8 cellular contexts compared by ENCODE assay signal in the genomic region with DNA sequence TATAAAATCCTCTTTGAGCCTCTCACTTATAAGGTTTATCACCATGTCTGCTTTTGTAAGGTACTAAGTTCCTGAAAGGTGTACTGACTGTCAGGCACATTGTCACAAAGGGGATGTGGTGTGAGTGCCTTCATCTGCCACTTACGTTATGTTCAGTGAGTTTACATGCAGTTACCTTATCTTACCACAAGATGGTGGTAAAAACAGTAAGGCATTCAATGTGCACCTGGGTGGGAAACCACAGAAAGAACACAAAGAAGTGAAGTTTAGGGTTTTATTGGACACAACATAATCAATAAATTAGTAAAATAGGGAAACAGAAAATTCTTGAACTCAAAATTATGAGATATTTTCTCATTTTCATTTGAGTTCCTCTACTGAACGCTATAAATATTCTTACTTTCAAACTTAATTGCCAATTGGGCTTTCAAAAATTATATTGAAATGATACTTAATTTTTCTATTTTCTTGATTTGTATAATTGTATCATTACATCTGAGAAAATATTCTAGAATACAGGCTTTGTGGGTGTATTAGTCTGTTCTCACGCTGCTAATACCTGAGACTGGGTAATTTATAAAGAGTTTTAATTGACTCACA.
DNase-seq lines count a peak whose midpoint lies in the region; ATAC-seq and TF ChIP-seq lines count a peak whose summit lies in the region.

No MANE protein-coding gene starts in this region.

- H3F3A ChIP-seq in DOHH2 (ENCODE audit: control insufficient read depth, insufficient read depth), result no peaks in the 10 kb centered on the region

- ATAC-seq in GM19463 (IDR thresholded peaks at IDR 0.05; ENCODE audit: unreplicated experiment), result peak; percentile 90
- ATAC-seq in HG03442 (IDR thresholded peaks at IDR 0.05; ENCODE audit: unreplicated experiment), result peak; percentile 97
- ATAC-seq in HG02763 (IDR thresholded peaks at IDR 0.05; ENCODE audit: unreplicated experiment), result no peak

- H3K9me3 ChIP-seq in DOHH2 (ENCODE audit: control insufficient read depth, insufficient read depth, low read length), result no peaks in the 10 kb centered on the region

- H3K4me2 ChIP-seq in DOHH2 (ENCODE audit: low read length), result no peak overlapping the region

- no peaks in the 10 kb centered on the region for H3K36me3 ChIP-seq in DOHH2 (ENCODE audit: control insufficient read depth, low read length)

- TF ChIP-seq CTCF in DOHH2 (IDR thresholded peaks at IDR 0.05; ENCODE audit: low read depth, low read length, poor library complexity, severe bottlenecking) (peak; percentile 71), choroid plexus epithelial cell (conservative IDR thresholded peaks at IDR 0.05; ENCODE audit: low read depth, low read length) (peak; percentile 80)

- no peaks in the 10 kb centered on the region for H3K27me3 ChIP-seq in DOHH2 (ENCODE audit: control insufficient read depth, low read length)

- peak; percentile 74 for DNase-seq in NCI-H82 (lab: John Stamatoyannopoulos, UW)
- DNase-seq in choroid plexus epithelial cell (ENCODE audit: low read depth), result peak; percentile 64
- DNase-seq in lung microvascular endothelial cell (ENCODE audit: low read depth in 2 of 2), result peak; percentile 28 to 56
- DNase-seq in stimulated activated CD4-positive, alpha-beta T cell treated with anti-CD3 and anti-CD28 coated beads, Interleukin-4, amount 100 ng/mL, for 24 hours, result no peak

- no peaks in the 10 kb centered on the region for H3K9me2 ChIP-seq in DOHH2 (replicated peaks; ENCODE audit: control insufficient read depth, low read length)

- H3K4me1 ChIP-seq in DOHH2 (ENCODE audit: control insufficient read depth, low read length), result no peaks in the 10 kb centered on the region

- no peaks in the 10 kb centered on the region for H3K79me2 ChIP-seq in DOHH2 (ENCODE audit: control insufficient read depth, low read length)

- H3K4me3 ChIP-seq in DOHH2 (ENCODE audit: low read length) (no peak overlapping the region), choroid plexus epithelial cell (ENCODE audit: low read depth, low read length) (no peak overlapping the region)

- no peaks in the 10 kb centered on the region for H4K20me1 ChIP-seq in DOHH2 (ENCODE audit: control insufficient read depth, insufficient read depth, low read depth, low read length)

- H3K27ac ChIP-seq in DOHH2 (ENCODE audit: low read depth, low read length), result no peak overlapping the region
